In genomic region chr16:69089091-69089912, GRCh38 we compare ENCODE assay signal across 1 cellular context.
TF ChIP-seq lines count a peak whose summit lies in the region.

No MANE protein-coding gene starts in this region.

TF ChIP-seq in HepG2, 621 proteins besides CTCF, POLR2A, EP300 and RAD21 (continued from another document and continues in another):
- 0 out of 2 replicates have a peak, but pooled peaks have one; percentile 23 for TF ChIP-seq USF2 (IDR thresholded peaks at IDR 0.05; ENCODE audit: low read depth, low read length)
- 0 out of 2 replicates have a peak, but pooled peaks have one; percentile 37 for TF ChIP-seq USF2 (CRISPR knock-in tag; IDR thresholded peaks at IDR 0.05; ENCODE audit: borderline replicate concordance)
- no peak for TF ChIP-seq ZNF230 (CRISPR knock-in tag; IDR thresholded peaks at IDR 0.05)
- TF ChIP-seq SMARCC2 (IDR thresholded peaks at IDR 0.05) = no peak
- no peak for TF ChIP-seq NFIC (IDR thresholded peaks at IDR 0.05; ENCODE audit: low read length)
- no peak for TF ChIP-seq KDM3A (CRISPR knock-in tag; IDR thresholded peaks at IDR 0.05; ENCODE audit: low read depth)
- no peak for TF ChIP-seq CENPX (CRISPR knock-in tag; IDR thresholded peaks at IDR 0.05)
- no peak for TF ChIP-seq GLMP (CRISPR knock-in tag; IDR thresholded peaks at IDR 0.05; ENCODE audit: borderline replicate concordance)
- TF ChIP-seq ARID2 (CRISPR knock-in tag; IDR thresholded peaks at IDR 0.05; ENCODE audit: borderline replicate concordance) = peak; percentile 87; the same call in 1 of the 2 replicates
- TF ChIP-seq DR1 (CRISPR knock-in tag; IDR thresholded peaks at IDR 0.05) = no peak
- TF ChIP-seq HNF4A (CRISPR knock-in tag; IDR thresholded peaks at IDR 0.05) = no peak
- TF ChIP-seq ZNF282 (IDR thresholded peaks at IDR 0.05; ENCODE audit: partially characterized antibody) = no peak
- TF ChIP-seq MAZ (IDR thresholded peaks at IDR 0.05; ENCODE audit: borderline replicate concordance, low read depth, low read length) = no peak
- no peak for TF ChIP-seq MAZ (CRISPR knock-in tag; IDR thresholded peaks at IDR 0.05; ENCODE audit: low read depth)
- TF ChIP-seq SPEN (CRISPR knock-in tag; IDR thresholded peaks at IDR 0.05; ENCODE audit: low read depth) = peak; percentile 40; the same call in 1 of the 2 replicates
- TF ChIP-seq KLF15 (CRISPR knock-in tag; IDR thresholded peaks at IDR 0.05; ENCODE audit: borderline replicate concordance) = no peak
- no peak for TF ChIP-seq ZSCAN30 (CRISPR knock-in tag; IDR thresholded peaks at IDR 0.05)
- TF ChIP-seq ZNF318 (CRISPR knock-in tag; IDR thresholded peaks at IDR 0.05) = peak; percentile 31; the same call in 1 of the 2 replicates
- no peak for TF ChIP-seq RARG (CRISPR knock-in tag; IDR thresholded peaks at IDR 0.05; ENCODE audit: low read depth)
- TF ChIP-seq ZNF512 (CRISPR knock-in tag; IDR thresholded peaks at IDR 0.05) = peak; percentile 83; the same call in 1 of the 2 replicates
- TF ChIP-seq MIER2 (CRISPR knock-in tag; IDR thresholded peaks at IDR 0.05) = no peak
- 0 out of 2 replicates have a peak, but pooled peaks have one; percentile 24 for TF ChIP-seq RNF2 (conservative IDR thresholded peaks at IDR 0.05; ENCODE audit: low read depth)
- TF ChIP-seq E2F5 (CRISPR knock-in tag; conservative IDR thresholded peaks at IDR 0.05) = no peak
- no peak for TF ChIP-seq IKZF1 (IDR thresholded peaks at IDR 0.05)
- no peak for TF ChIP-seq ZBTB8A (CRISPR knock-in tag; IDR thresholded peaks at IDR 0.05; ENCODE audit: borderline replicate concordance, low read depth)
- no peak for TF ChIP-seq ARID4A (CRISPR knock-in tag; IDR thresholded peaks at IDR 0.05; ENCODE audit: borderline replicate concordance)
- TF ChIP-seq ETV6 (CRISPR knock-in tag; conservative IDR thresholded peaks at IDR 0.05) = no peak
- 0 out of 2 replicates have a peak, but pooled peaks have one; percentile 15 for TF ChIP-seq MTERF4 (CRISPR knock-in tag; IDR thresholded peaks at IDR 0.05)
- peak; percentile 68; the same call in 1 of the 2 replicates for TF ChIP-seq ZFP41 (CRISPR knock-in tag; IDR thresholded peaks at IDR 0.05; ENCODE audit: borderline replicate concordance)
- TF ChIP-seq HMGXB3 (CRISPR knock-in tag; IDR thresholded peaks at IDR 0.05; ENCODE audit: borderline replicate concordance) = no peak
- no peak for TF ChIP-seq ZBTB3 (CRISPR knock-in tag; IDR thresholded peaks at IDR 0.05; ENCODE audit: borderline replicate concordance, low read depth)
- no peak for TF ChIP-seq SATB2 (CRISPR knock-in tag; IDR thresholded peaks at IDR 0.05)
